15 cellular contexts compared by ENCODE assay signal in the genomic region with DNA sequence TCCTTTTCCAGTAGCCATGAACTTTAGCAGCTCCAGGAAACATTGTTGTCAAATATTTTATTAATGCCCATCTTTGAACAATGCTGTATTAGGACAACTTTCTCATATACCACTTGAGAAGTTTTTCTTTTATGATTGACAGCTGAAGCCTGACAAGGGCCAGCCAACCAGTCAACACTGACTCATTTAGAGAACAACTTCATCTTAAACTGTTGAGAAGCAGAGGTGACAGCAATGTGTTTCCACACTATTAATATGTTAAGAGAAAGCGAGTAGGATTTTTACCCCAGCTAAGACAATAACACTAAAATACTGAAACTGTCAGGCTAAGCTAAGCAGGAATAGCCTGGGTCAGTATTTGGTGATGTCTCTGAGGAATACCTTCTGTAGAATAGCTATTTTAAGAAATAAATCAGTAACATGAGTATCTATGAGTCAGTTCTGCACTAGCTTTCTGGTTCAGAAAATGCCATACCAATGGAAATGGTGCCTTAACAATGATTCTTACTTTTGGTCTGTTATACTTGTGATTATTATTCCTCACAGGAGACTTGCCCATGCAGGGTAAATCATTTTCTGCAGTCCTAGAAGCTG.
DNase-seq lines count a peak whose midpoint lies in the region; ATAC-seq and TF ChIP-seq lines count a peak whose summit lies in the region.
"Had no signal": no experiment of that assay in that cellular context is flagged by ENCODE, and none has a peak within 500 bp of the region (broad histone marks: within the 10 kb centered on the region; RNA-seq: fewer than 3 reads in every experiment).

No MANE protein-coding gene starts in this region.

- no peak overlapping the region for H3K27ac Mint-ChIP-seq in Calu3 (ENCODE audit: unreplicated experiment)
- H3K27ac Mint-ChIP-seq in CD8-positive, alpha-beta T cell, result no peak overlapping the region
- H3K27ac Mint-ChIP-seq: WTC11 had no signal

- in situ Hi-C loops in mammary epithelial cell (cut with MboI; ENCODE audit: low sequenced_read_pairs in 2 of 2), result no loop called here

- H3K27ac ChIP-seq in mammary epithelial cell (ENCODE audit: insufficient read depth, low read depth, low read length), result no peak overlapping the region
- H3K27ac ChIP-seq in breast epithelium, result no peak overlapping the region
- H3K27ac ChIP-seq in CD8-positive, alpha-beta T cell (ENCODE audit: low read depth, low read length), result no peak overlapping the region
- H3K27ac ChIP-seq: left ventricle myocardium inferior had no signal

- H3K27me3 ChIP-seq in mammary epithelial cell (ENCODE audit: insufficient read depth, low read length) (no peaks in the 10 kb centered on the region), breast epithelium (no peaks in the 10 kb centered on the region)
- no peaks in the 10 kb centered on the region for H3K27me3 ChIP-seq in CD8-positive, alpha-beta T cell (ENCODE audit: insufficient read depth, low read length)

- H3K9ac ChIP-seq in mammary epithelial cell (ENCODE audit: insufficient read depth, low read length), result no peak overlapping the region

- TF ChIP-seq POLR2A in breast epithelium (IDR thresholded peaks at IDR 0.05), result no peak

- peak; percentile 7 for DNase-seq in mammary epithelial cell
- DNase-seq in breast epithelium (ENCODE audit: low spot score in 2 of 2), result no peak
- no peak for DNase-seq in Calu3
- no peak for DNase-seq in anterior cingulate cortex (lab: John Stamatoyannopoulos, UW)
- DNase-seq in stimulated activated CD4-positive, alpha-beta T cell treated with anti-CD3 and anti-CD28 coated beads, Interleukin-15, amount 100 ng/mL, for 24 hours, result no peak
- no peak for DNase-seq in CD8-positive, alpha-beta T cell
- DNase-seq: 8988T; foreskin fibroblast; Karpas-422; left ventricle myocardium inferior; occipital lobe; stimulated activated CD4-positive, alpha-beta T cell treated with anti-CD3 and anti-CD28 coated beads, Interleukin-1b, Interleukin-23, amount 100 ng/mL, for 48 hours had no signal

- no peak overlapping the region for H2AFZ ChIP-seq in mammary epithelial cell (ENCODE audit: low read depth, low read length)

- WGBS in mammary epithelial cell (ENCODE audit: low coverage, missing lambda C conversion rate), result 100% methylated on average over 1 of the region's 1 CpG

- no peak for TF ChIP-seq CTCF in mammary epithelial cell (conservative IDR thresholded peaks at IDR 0.05 in 1 of 2, IDR thresholded peaks at IDR 0.05 in 1 of 2; ENCODE audit: extremely low read depth in 1 of 2, insufficient read depth in 1 of 2, low read depth in 1 of 2, low read length in 2 of 2)
- TF ChIP-seq CTCF in breast epithelium (IDR thresholded peaks at IDR 0.05), result no peak
- TF ChIP-seq CTCF in Calu3 (IDR thresholded peaks at IDR 0.05; ENCODE audit: unreplicated experiment), result no peak
- TF ChIP-seq CTCF in CD8-positive, alpha-beta T cell (IDR thresholded peaks at IDR 0.05), result no peak

- H3K9me3 ChIP-seq in mammary epithelial cell (replicated peaks; ENCODE audit: insufficient read depth, low read length) (no peaks in the 10 kb centered on the region), breast epithelium (no peaks in the 10 kb centered on the region)
- no peaks in the 10 kb centered on the region for H3K9me3 ChIP-seq in CD8-positive, alpha-beta T cell (ENCODE audit: low read length)

- H3K4me3 ChIP-seq in mammary epithelial cell (replicated peaks in 1 of 3; ENCODE audit: insufficient read depth in 1 of 3, low read depth in 2 of 3, low read length in 3 of 3) (no peak overlapping the region), breast epithelium (no peak overlapping the region)
- no peak overlapping the region for H3K4me3 ChIP-seq in CD8-positive, alpha-beta T cell (ENCODE audit: low read depth, low read length)
- H3K4me3 ChIP-seq: left ventricle myocardium inferior had no signal

- ATAC-seq in HG02885 (IDR thresholded peaks at IDR 0.05; ENCODE audit: poor library complexity, unreplicated experiment) (peak; percentile 87), HG03565 (IDR thresholded peaks at IDR 0.05; ENCODE audit: unreplicated experiment) (peak; percentile 98)
- ATAC-seq in CD8-positive, alpha-beta T cell, result no peak
- ATAC-seq: WTC11 had no signal

- H3K79me2 ChIP-seq in mammary epithelial cell (ENCODE audit: insufficient read depth, low read length), result no peaks in the 10 kb centered on the region

- CTCF ChIA-PET in mammary epithelial cell (lab: Charles Lee; ENCODE audit: low non-redundant PET), result no interaction called here
- CTCF ChIA-PET in Calu3 (lab: Charles Lee), result no interaction called here
- CTCF ChIA-PET in CD8-positive, alpha-beta T cell (lab: Charles Lee), result no interaction called here

- no TSS peak for BruUV-seq in mammary epithelial cell (replicated peaks; lab: Mats Ljungman, UMichigan)
- BruUV-seq in Calu3 (replicated peaks; lab: Mats Ljungman, UMichigan), result no TSS peak

- H3K36me3 ChIP-seq in mammary epithelial cell (ENCODE audit: insufficient read depth, low read length) (no peaks in the 10 kb centered on the region), breast epithelium (no peaks in the 10 kb centered on the region)
- no peaks in the 10 kb centered on the region for H3K36me3 ChIP-seq in CD8-positive, alpha-beta T cell (ENCODE audit: insufficient read depth, low read length)
- H3K36me3 ChIP-seq: left ventricle myocardium inferior had no signal

- no peaks in the 10 kb centered on the region for H3K4me1 ChIP-seq in mammary epithelial cell (ENCODE audit: insufficient read depth, low read length)
- H3K4me1 ChIP-seq in breast epithelium, result no peaks in the 10 kb centered on the region
- H3K4me1 ChIP-seq in CD8-positive, alpha-beta T cell (ENCODE audit: insufficient read depth, low read length), result no peaks in the 10 kb centered on the region
- H3K4me1 ChIP-seq: left ventricle myocardium inferior had no signal

- dilution Hi-C loops in mammary epithelial cell (cut with HindIII; ENCODE audit: low sequenced_read_pairs), result no loop called here

- H3K4me2 ChIP-seq in mammary epithelial cell (ENCODE audit: insufficient read depth, low read depth, low read length), result no peak overlapping the region

- no peak overlapping the region for H3K4me3 Mint-ChIP-seq in Calu3 (ENCODE audit: low read depth, unreplicated experiment)
- no peak overlapping the region for H3K4me3 Mint-ChIP-seq in CD8-positive, alpha-beta T cell
- H3K4me3 Mint-ChIP-seq: WTC11 had no signal

- POLR2A ChIA-PET in CD8-positive, alpha-beta T cell (lab: Charles Lee), result no interaction called here

- H4K20me1 ChIP-seq in mammary epithelial cell (ENCODE audit: insufficient read depth, low read length), result no peaks in the 10 kb centered on the region

- intact Hi-C loops in mammary epithelial cell (cut with micrococcal nuclease) (no loop called here), breast epithelium (cut with DNase I; ENCODE audit: low total_unique reads) (no loop called here), Calu3 (cut with micrococcal nuclease; ENCODE audit: unreplicated experiment) (no loop called here)
- intact Hi-C loops in CD8-positive, alpha-beta T cell (cut with DNase I, micrococcal nuclease), result no loop called here

- no peaks in the 10 kb centered on the region for H3K27me3 Mint-ChIP-seq in Calu3 (ENCODE audit: unreplicated experiment)
- no peaks in the 10 kb centered on the region for H3K27me3 Mint-ChIP-seq in CD8-positive, alpha-beta T cell (ENCODE audit: low read depth)

- no peaks in the 10 kb centered on the region for H3K9me3 Mint-ChIP-seq in Calu3 (ENCODE audit: low read depth, unreplicated experiment)
- peaks cover 2% of the 10 kb centered on the region for H3K9me3 Mint-ChIP-seq in CD8-positive, alpha-beta T cell

- H3K36me3 Mint-ChIP-seq in Calu3 (ENCODE audit: insufficient read depth, unreplicated experiment), result no peaks in the 10 kb centered on the region
- no peaks in the 10 kb centered on the region for H3K36me3 Mint-ChIP-seq in CD8-positive, alpha-beta T cell
- H3K36me3 Mint-ChIP-seq: WTC11 had no signal

- H3K4me1 Mint-ChIP-seq in Calu3 (ENCODE audit: low read depth, unreplicated experiment), result no peaks in the 10 kb centered on the region
- H3K4me1 Mint-ChIP-seq in CD8-positive, alpha-beta T cell (ENCODE audit: low read depth), result no peaks in the 10 kb centered on the region
